Comparison of ENCODE assay signal across 18 cellular contexts in the genomic region with DNA sequence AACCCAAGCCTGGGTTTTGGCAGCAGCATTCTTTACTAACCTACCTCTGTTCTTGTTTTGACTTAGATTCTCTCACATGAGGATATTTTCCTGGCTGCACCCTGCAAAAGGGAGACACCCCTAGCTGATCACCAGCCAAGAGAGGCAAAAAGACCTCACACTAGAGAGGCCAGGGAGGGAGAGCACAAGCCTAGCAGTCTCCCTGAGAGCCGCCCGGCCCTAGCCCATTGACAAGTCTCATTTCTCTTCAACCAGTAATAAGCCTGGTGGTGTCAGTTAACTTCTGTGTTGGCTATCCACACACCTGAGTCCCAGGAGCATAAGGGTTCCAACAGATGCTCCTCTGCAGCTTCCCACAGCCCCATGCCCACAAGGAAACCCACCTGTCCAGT. TPM values are rescaled to one million over a fixed set of nuclear protein-coding genes. Genes with fewer than 3 reads are reported as not detected.
A peak's percentile ranks its signal among the peaks of the same experiment; 100 is the strongest.
DNase-seq lines count a peak whose midpoint lies in the region; ATAC-seq and TF ChIP-seq lines count a peak whose summit lies in the region.
"Had no signal": no experiment of that assay in that cellular context is flagged by ENCODE, and none has a peak within 500 bp of the region (broad histone marks: within the 10 kb centered on the region; RNA-seq: fewer than 3 reads in every experiment).

No MANE protein-coding gene starts in this region.

- peaks cover 9% of the 10 kb centered on the region for H3K36me3 Mint-ChIP-seq in activated naive CD8-positive, alpha-beta T cell treated with anti-CD3 and anti-CD28 coated beads for 36 hours
- H3K36me3 Mint-ChIP-seq in naive thymus-derived CD4-positive, alpha-beta T cell = peaks cover 0 to 12% (median 0%) of the 10 kb centered on the region in 5 donors
- H3K36me3 Mint-ChIP-seq: activated naive CD4-positive, alpha-beta T cell treated with anti-CD3 and anti-CD28 coated beads, Interleukin-2, amount 50 U/mL, for 24 hours had no signal

- H3K23ac ChIP-seq in IMR-90 (ENCODE audit: low read depth, low read length) = peak overlapping the region; percentile 38; the same call in 1 of the 2 replicates

- H3K9me3 Mint-ChIP-seq in activated naive CD8-positive, alpha-beta T cell treated with anti-CD3 and anti-CD28 coated beads for 36 hours = no peaks in the 10 kb centered on the region
- H3K9me3 Mint-ChIP-seq in naive thymus-derived CD4-positive, alpha-beta T cell = no peaks in the 10 kb centered on the region
- H3K9me3 Mint-ChIP-seq: activated naive CD4-positive, alpha-beta T cell treated with anti-CD3 and anti-CD28 coated beads, Interleukin-2, amount 50 U/mL, for 24 hours; central memory CD8-positive, alpha-beta T cell had no signal

- H3K9me3 ChIP-seq in BLaER1 treated with 17β-estradiol and CSF1 and Interleukin-3, amounts not matched to agents 10 nM and 100 nM (replicated peaks in 1 of 11) = no peaks in the 10 kb centered on the region
- H3K9me3 ChIP-seq in IMR-90 (ENCODE audit: control insufficient read depth, insufficient read depth, low read length) = no peaks in the 10 kb centered on the region
- H3K9me3 ChIP-seq in naive thymus-derived CD4-positive, alpha-beta T cell (ENCODE audit: control insufficient read depth in 2 of 3, low read length in 3 of 3) = no peaks in the 10 kb centered on the region
- H3K9me3 ChIP-seq: left lung, testis had no signal

- peak overlapping the region; percentile 23 to 64 (median 50); a peak in 16 of 22 replicates for H3K4me2 ChIP-seq in BLaER1 treated with 17β-estradiol and CSF1 and Interleukin-3, amounts not matched to agents 10 nM and 100 nM
- no peak overlapping the region for H3K4me2 ChIP-seq in IMR-90 (ENCODE audit: low read depth, low read length)

- POLR2A ChIA-PET in IMR-90 (lab: Charles Lee; ENCODE audit: unreplicated experiment) = no interaction called here
- POLR2A ChIA-PET in naive thymus-derived CD4-positive, alpha-beta T cell (lab: Charles Lee) = interaction anchor here (0.8 to 1.5 kb wide), 3 partner anchors 14 to 43 kb away, joined by 3 to 6 read pairs (median 3); no protein-coding TSS in a partner anchor

- H2AK9ac ChIP-seq in IMR-90 (replicated peaks; ENCODE audit: low read depth, low read length, poor library complexity) = no peak overlapping the region

- no peak overlapping the region for H3K56ac ChIP-seq in IMR-90 (ENCODE audit: extremely low read depth, insufficient read depth, low read length)

- in situ Hi-C loops in IMR-90 (cut with MboI; ENCODE audit: low sequenced_read_pairs) = loop anchor here (5.0 kb wide), 1 partner anchor 178 kb away; no protein-coding TSS in a partner anchor

- no TSS peak for BruUV-seq in IMR-90 (replicated peaks; lab: Mats Ljungman, UMichigan)

- no peaks in the 10 kb centered on the region for H3K27me3 Mint-ChIP-seq in activated naive CD8-positive, alpha-beta T cell treated with anti-CD3 and anti-CD28 coated beads for 36 hours
- no peaks in the 10 kb centered on the region for H3K27me3 Mint-ChIP-seq in naive thymus-derived CD4-positive, alpha-beta T cell
- H3K27me3 Mint-ChIP-seq: activated naive CD4-positive, alpha-beta T cell treated with anti-CD3 and anti-CD28 coated beads, Interleukin-2, amount 50 U/mL, for 24 hours; central memory CD8-positive, alpha-beta T cell had no signal

- no peak overlapping the region for H3K4me3 Mint-ChIP-seq in activated naive CD8-positive, alpha-beta T cell treated with anti-CD3 and anti-CD28 coated beads for 36 hours
- H3K4me3 Mint-ChIP-seq in naive thymus-derived CD4-positive, alpha-beta T cell = no peak overlapping the region
- H3K4me3 Mint-ChIP-seq: activated naive CD4-positive, alpha-beta T cell treated with anti-CD3 and anti-CD28 coated beads, Interleukin-2, amount 50 U/mL, for 24 hours; central memory CD8-positive, alpha-beta T cell had no signal

- no peaks in the 10 kb centered on the region; a peak in 1 of 4 replicates for H3K79me1 ChIP-seq in IMR-90 (ENCODE audit: low read depth in 1 of 2, low read length in 2 of 2)

- DNase-seq in IMR-90 (no peak), HK-2 (ENCODE audit: unreplicated experiment) (no peak), NCI-H1092 treated with DMSO at 0.1 percent for 48 hours (lab: John Stamatoyannopoulos, UW) (no peak), DMS 273 treated with DMSO at 0.1 percent for 48 hours (lab: John Stamatoyannopoulos, UW) (no peak)
- DNase-seq in activated naive CD8-positive, alpha-beta T cell treated with anti-CD3 and anti-CD28 coated beads for 36 hours = no peak
- DNase-seq in naive thymus-derived CD4-positive, alpha-beta T cell = no peak
- DNase-seq: effector memory CD4-positive, alpha-beta T cell; KG1; left lung; NCI-H1105 treated with DMSO at 0.1 percent for 48 hours; NK-92 treated with Interleukin-12 subunit alpha and Interleukin-12 subunit beta, amount 100 ng/mL, for 24 hours; T1000 had no signal

- H2BK5ac ChIP-seq in IMR-90 (ENCODE audit: low read depth, low read length, poor library complexity, severe bottlenecking) = no peak overlapping the region

- dilution Hi-C loops in IMR-90 (cut with HindIII; ENCODE audit: low sequenced_read_pairs, unreplicated experiment) = no loop called here

- H2BK120ac ChIP-seq in IMR-90 (ENCODE audit: low read depth, low read length) = no peak overlapping the region

- H3K27ac ChIP-seq in BLaER1 treated with 17β-estradiol and CSF1 and Interleukin-3, amounts not matched to agents 10 nM and 100 nM = no peak overlapping the region
- no peak overlapping the region for H3K27ac ChIP-seq in IMR-90 (ENCODE audit: insufficient read depth, low read length)
- no peak overlapping the region for H3K27ac ChIP-seq in naive thymus-derived CD4-positive, alpha-beta T cell (ENCODE audit: low read depth, low read length)
- H3K27ac ChIP-seq: left lung had no signal

- no peak for TF ChIP-seq RAD21 in IMR-90 (IDR thresholded peaks at IDR 0.05; ENCODE audit: low read length)

- H3K9me1 ChIP-seq in IMR-90 (ENCODE audit: insufficient read depth, low read length) = peaks cover 5% of the 10 kb centered on the region

- H3K9ac ChIP-seq in BLaER1 treated with 17β-estradiol and CSF1 and Interleukin-3, amounts not matched to agents 10 nM and 100 nM = peak overlapping the region in 1 of 11 experiments; percentile 34; a peak in 1 of 22 replicates
- H3K9ac ChIP-seq in IMR-90 (ENCODE audit: low read depth, low read length) = no peak overlapping the region

- no peak overlapping the region for H4K91ac ChIP-seq in IMR-90 (ENCODE audit: insufficient read depth, low read depth, low read length)

- no peak overlapping the region for H4K5ac ChIP-seq in IMR-90 (ENCODE audit: low read depth, low read length)

- no peak overlapping the region for H2AK5ac ChIP-seq in IMR-90 (ENCODE audit: low read depth, low read length)

- no peak overlapping the region for H3K4me3 ChIP-seq in BLaER1 treated with 17β-estradiol and CSF1 and Interleukin-3, amounts not matched to agents 10 nM and 100 nM
- H3K4me3 ChIP-seq in IMR-90 (ENCODE audit: insufficient read depth, low read depth, low read length) = no peak overlapping the region
- no peak overlapping the region for H3K4me3 ChIP-seq in naive thymus-derived CD4-positive, alpha-beta T cell (ENCODE audit: low read length)
- H3K4me3 ChIP-seq: left lung, testis had no signal

- peak overlapping the region; percentile 50 for H3K27ac Mint-ChIP-seq in activated naive CD8-positive, alpha-beta T cell treated with anti-CD3 and anti-CD28 coated beads for 36 hours
- H3K27ac Mint-ChIP-seq in naive thymus-derived CD4-positive, alpha-beta T cell = peak overlapping the region in 8 of 9 donors; percentile 12 to 79 (median 33)

- no peaks in the 10 kb centered on the region for H3K36me3 ChIP-seq in BLaER1 treated with 17β-estradiol and CSF1 and Interleukin-3, amounts not matched to agents 10 nM and 100 nM
- no peaks in the 10 kb centered on the region; the same call in 1 of the 2 replicates for H3K36me3 ChIP-seq in IMR-90 (ENCODE audit: control insufficient read depth, insufficient read depth, low read length)
- no peaks in the 10 kb centered on the region for H3K36me3 ChIP-seq in naive thymus-derived CD4-positive, alpha-beta T cell (ENCODE audit: control insufficient read depth in 2 of 3, insufficient read depth in 3 of 3, low read length in 3 of 3)
- H3K36me3 ChIP-seq: left lung had no signal

- CTCF ChIA-PET in IMR-90 (lab: Yijun Ruan, JAX) = interaction anchor here (0.7 kb wide), 1 partner anchor 64 kb away, joined by 3 read pairs; no protein-coding TSS in a partner anchor
- CTCF ChIA-PET in naive thymus-derived CD4-positive, alpha-beta T cell (lab: Charles Lee) = interaction anchor here (0.7 to 3.7 kb wide), 5 partner anchors 11 to 175 kb away, joined by 3 to 16 read pairs (median 3); a partner anchor contains a TSS

- H3K18ac ChIP-seq in IMR-90 (ENCODE audit: low read depth, low read length) = no peak overlapping the region

- H4K20me1 ChIP-seq in BLaER1 treated with 17β-estradiol and CSF1 and Interleukin-3, amounts not matched to agents 10 nM and 100 nM = peaks cover 0 to 7% (median 0%) of the 10 kb centered on the region in 11 experiments; a peak in 3 of 22 replicates
- no peaks in the 10 kb centered on the region for H4K20me1 ChIP-seq in IMR-90 (ENCODE audit: insufficient read depth, low read length)

- peaks cover 43 to 63% (median 50%) of the 10 kb centered on the region in 10 experiments for H3K4me1 ChIP-seq in BLaER1 treated with 17β-estradiol and CSF1 and Interleukin-3, amounts not matched to agents 10 nM and 100 nM
- H3K4me1 ChIP-seq in IMR-90 (ENCODE audit: control insufficient read depth, insufficient read depth, low read length) = peaks cover 8% of the 10 kb centered on the region; the same call in 1 of the 2 replicates
- H3K4me1 ChIP-seq in naive thymus-derived CD4-positive, alpha-beta T cell (ENCODE audit: control insufficient read depth in 2 of 2, insufficient read depth in 2 of 2, low read length in 2 of 2) = peaks cover 6 to 36% of the 10 kb centered on the region in 2 donors

- H2AFZ ChIP-seq in IMR-90 (replicated peaks; ENCODE audit: low read length, poor library complexity) = no peak overlapping the region

- no peaks in the 10 kb centered on the region for H3K27me3 ChIP-seq in BLaER1 treated with 17β-estradiol and CSF1 and Interleukin-3, amounts not matched to agents 10 nM and 100 nM
- no peaks in the 10 kb centered on the region for H3K27me3 ChIP-seq in IMR-90 (ENCODE audit: control insufficient read depth, insufficient read depth, low read length)
- no peaks in the 10 kb centered on the region for H3K27me3 ChIP-seq in naive thymus-derived CD4-positive, alpha-beta T cell (ENCODE audit: control insufficient read depth in 2 of 2, insufficient read depth in 2 of 2, low read length in 2 of 2)
- H3K27me3 ChIP-seq: left lung, testis had no signal

- H2BK15ac ChIP-seq in IMR-90 (ENCODE audit: low read depth, low read length) = no peak overlapping the region

- no peak for TF ChIP-seq CTCF in IMR-90 (conservative IDR thresholded peaks at IDR 0.05; ENCODE audit: low read depth, low read length)

- H4K8ac ChIP-seq in IMR-90 (ENCODE audit: low read depth in 2 of 2, low read length in 2 of 2) = no peak overlapping the region

- no CpG with 5 or more reads among the region's 2 CpGs for WGBS in IMR-90 (ENCODE audit: extremely low coverage in 2 of 2, insufficient read length in 1 of 2), 2 experiments

- H3K14ac ChIP-seq in IMR-90 (replicated peaks; ENCODE audit: low read depth, low read length) = no peak overlapping the region

- H3K4ac ChIP-seq in IMR-90 (ENCODE audit: low read depth, low read length) = no peak overlapping the region

- TF ChIP-seq POLR2A in IMR-90 (IDR thresholded peaks at IDR 0.05; ENCODE audit: low read depth, low read length) = no peak
- TF ChIP-seq POLR2A in GM18505 (IDR thresholded peaks at IDR 0.05; ENCODE audit: borderline replicate concordance, extremely low read depth, insufficient read depth, insufficient read length) = no peak

- no peak overlapping the region for H2BK20ac ChIP-seq in IMR-90 (ENCODE audit: low read depth, low read length)

- intact Hi-C loops in IMR-90 (cut with micrococcal nuclease) = no loop called here
- intact Hi-C loops in naive thymus-derived CD4-positive, alpha-beta T cell (cut with micrococcal nuclease) = no loop called here

- no peak for ATAC-seq in IMR-90 (ENCODE audit: low read depth)
- no peak for ATAC-seq in naive thymus-derived CD4-positive, alpha-beta T cell
- ATAC-seq in GM18505 (IDR thresholded peaks at IDR 0.05; ENCODE audit: unreplicated experiment) = no peak
- ATAC-seq: left lung, Right ventricle myocardium inferior had no signal

- peaks cover 65% of the 10 kb centered on the region for H3K4me1 Mint-ChIP-seq in activated naive CD8-positive, alpha-beta T cell treated with anti-CD3 and anti-CD28 coated beads for 36 hours
- H3K4me1 Mint-ChIP-seq in naive thymus-derived CD4-positive, alpha-beta T cell = peaks cover 19 to 70% (median 51%) of the 10 kb centered on the region in 7 donors

RNA-seq across cellular contexts. Expression of a gene that starts 18.5 kb away (rescaled TPM):
- total RNA-seq in IMR-90 (2012; rRNA removed) = 3.3 and 3.4 TPM in 2 replicates
- polyA plus RNA-seq in IMR-90 (2012; rRNA removed) = 20.4 and 22.3 TPM in 2 replicates
- 16.2 and 23.6 TPM in 2 replicates for polyA plus RNA-seq in IMR-90 (2012; cell fraction: cytosol; rRNA removed)
- 82.8 and 188 TPM in 2 replicates for polyA plus RNA-seq in IMR-90 (2012; cell fraction: nucleus; rRNA removed; ENCODE audit: low replicate concordance)
- total RNA-seq in activated naive CD8-positive, alpha-beta T cell treated with anti-CD3 and anti-CD28 coated beads for 36 hours = 100 to 1,000 TPM; 123 to 131 TPM
- total RNA-seq in naive thymus-derived CD4-positive, alpha-beta T cell = 100 to 1,000 TPM in 3 of 5 experiments, 10 to 100 TPM in 2; 30.9 to 281 (median 159) TPM
- 10 to 100 TPM; 22.4 to 41.3 TPM for polyA plus RNA-seq in naive thymus-derived CD4-positive, alpha-beta T cell
